Comparison of ENCODE assay signal across 17 cellular contexts in genomic region chr4:94911141-94911540, GRCh38.
"Had no signal": no experiment of that assay in that cellular context is flagged by ENCODE, and none has a peak within 500 bp of the region (broad histone marks: within the 10 kb centered on the region; RNA-seq: fewer than 3 reads in every experiment).

No MANE protein-coding gene starts in this region.

- H3K4me1 ChIP-seq: adrenal gland, psoas muscle, right lobe of liver, suprapubic skin, upper lobe of left lung had no signal

- ATAC-seq: psoas muscle, right lobe of liver had no signal

- H3K27ac ChIP-seq: adrenal gland, epithelial cell of prostate, psoas muscle, right lobe of liver, suprapubic skin, upper lobe of left lung, WERI-Rb-1 had no signal

- H3K9me3 ChIP-seq: psoas muscle, right lobe of liver, suprapubic skin, upper lobe of left lung had no signal

- DNase-seq: activated CD4-positive, alpha-beta T cell treated with anti-CD3 and anti-CD28 coated beads, Interleukin-2, amount 50 U/mL, for 48 hours; activated effector memory CD4-positive, alpha-beta T cell treated with Interleukin-2 at 50 U/mL for 16 hours; activated T-cell treated with anti-CD3 and anti-CD28 coated beads, Interleukin-2, amount 50 U/mL, for 24 hours; adrenal gland; dermis blood vessel endothelial cell; foreskin melanocyte; head of caudate nucleus; psoas muscle; right lobe of liver; stimulated activated CD4-positive, alpha-beta T cell treated with anti-CD3 and anti-CD28 coated beads, Interleukin-4, amount 100 ng/mL, for 4 hours; stimulated activated CD8-positive, alpha-beta memory T cell treated with anti-CD3 and anti-CD28 coated beads, Interleukin-4, amount 100 ng/mL, for 48 hours; stimulated activated naive CD4-positive, alpha-beta T cell treated with Interleukin-2 at 50 U/mL for 16 hours; upper lobe of left lung; WERI-Rb-1 had no signal

- H3K27me3 ChIP-seq: adrenal gland, right lobe of liver, suprapubic skin, upper lobe of left lung had no signal

- H3K4me3 ChIP-seq: adrenal gland, psoas muscle, right lobe of liver, smooth muscle cell, suprapubic skin, upper lobe of left lung had no signal

- H3K36me3 ChIP-seq: adrenal gland, right lobe of liver, suprapubic skin, upper lobe of left lung, WERI-Rb-1 had no signal
